Comparison of ENCODE assay signal across 25 cellular contexts in the genomic region with DNA sequence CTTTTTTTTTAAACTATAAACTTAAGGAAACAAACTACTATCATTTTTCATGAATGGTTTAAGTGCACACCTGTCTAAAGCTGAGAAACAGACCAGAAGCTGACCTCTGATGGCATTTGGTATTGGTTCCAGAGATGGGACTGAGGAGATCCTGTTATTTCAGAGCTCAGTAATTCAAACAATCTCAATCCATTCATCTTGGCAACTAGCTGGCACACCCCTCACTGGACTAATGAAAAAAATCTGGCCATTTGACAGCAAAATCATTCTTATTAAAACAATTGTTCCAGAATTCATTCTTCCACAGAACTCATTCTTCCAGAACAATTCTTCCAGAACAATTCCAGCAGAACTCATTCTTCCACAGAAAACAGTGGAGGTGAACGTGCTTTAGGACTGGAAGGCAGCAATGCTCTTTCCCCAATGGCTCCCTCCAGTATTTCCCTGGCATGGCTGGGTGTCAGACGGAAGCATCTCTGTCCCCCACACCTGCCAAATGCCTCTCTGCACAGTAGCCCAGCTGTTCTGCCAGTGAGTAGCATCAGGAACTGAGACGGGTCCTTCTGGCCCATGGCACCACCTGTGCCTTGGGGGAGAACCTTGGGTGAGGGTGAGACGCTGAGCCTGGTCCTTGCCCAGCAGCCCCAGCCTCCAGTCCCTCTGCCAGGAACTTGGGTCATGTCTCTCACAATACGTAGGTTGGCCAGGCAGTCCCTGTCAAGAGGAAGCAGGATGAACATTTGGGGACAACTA.
DNase-seq lines count a peak whose midpoint lies in the region; ATAC-seq and TF ChIP-seq lines count a peak whose summit lies in the region.
"Had no signal": no experiment of that assay in that cellular context is flagged by ENCODE, and none has a peak within 500 bp of the region (broad histone marks: within the 10 kb centered on the region; RNA-seq: fewer than 3 reads in every experiment).

No MANE protein-coding gene starts in this region.

- no TSS peak for BruUV-seq in Calu3 (replicated peaks; lab: Mats Ljungman, UMichigan)

- no peaks in the 10 kb centered on the region for H3K36me3 ChIP-seq in stomach
- H3K36me3 ChIP-seq: ovary, WERI-Rb-1 had no signal

- peak overlapping the region; percentile 65 for H3K27ac Mint-ChIP-seq in Calu3 (ENCODE audit: unreplicated experiment)
- H3K27ac Mint-ChIP-seq: activated CD4-positive, alpha-beta T cell treated with anti-CD3 and anti-CD28 coated beads, Interleukin-2, amount 10 ng/mL, durations not matched to agents 7 days and 5 days; activated T-cell treated with anti-CD3 and anti-CD28 coated beads, Interleukin-2, amount 50 U/mL, for 72 hours; GM23338; HFFc6; natural killer cell had no signal

- TF ChIP-seq EP300 in stomach (IDR thresholded peaks at IDR 0.05), result no peak

- CTCF ChIA-PET in Calu3 (lab: Charles Lee), result no interaction called here

- peak overlapping the region; percentile 41 for H3K4me3 Mint-ChIP-seq in Calu3 (ENCODE audit: low read depth, unreplicated experiment)
- H3K4me3 Mint-ChIP-seq: activated CD4-positive, alpha-beta T cell treated with anti-CD3 and anti-CD28 coated beads, Interleukin-2, amount 10 ng/mL, durations not matched to agents 7 days and 5 days; activated T-cell treated with anti-CD3 and anti-CD28 coated beads, Interleukin-2, amount 50 U/mL, for 72 hours; GM23338; HFFc6; natural killer cell had no signal

- intact Hi-C loops in Calu3 (cut with micrococcal nuclease; ENCODE audit: unreplicated experiment) (loop anchor here (2.0 to 5.0 kb wide), 2 partner anchors 43 to 144 kb away; a partner anchor contains a TSS), stomach (cut with DNase I; ENCODE audit: low total_unique reads) (no loop called here)

- H3K4me3 ChIP-seq in stomach, result no peak overlapping the region
- H3K4me3 ChIP-seq: BLaER1 treated with 17β-estradiol and CSF1 and Interleukin-3, amounts not matched to agents 10 nM and 100 nM; GM12878; GM23338; ovary; smooth muscle cell had no signal

- H3K27ac ChIP-seq in stomach, result peak overlapping the region in 3 of 5 donors; percentile 9 to 46 (median 39)
- H3K27ac ChIP-seq: BLaER1 treated with 17β-estradiol and CSF1 and Interleukin-3, amounts not matched to agents 10 nM and 100 nM; ovary; WERI-Rb-1 had no signal

- no peaks in the 10 kb centered on the region for H3K9me3 Mint-ChIP-seq in Calu3 (ENCODE audit: low read depth, unreplicated experiment)
- H3K9me3 Mint-ChIP-seq: activated CD4-positive, alpha-beta T cell treated with anti-CD3 and anti-CD28 coated beads, Interleukin-2, amount 10 ng/mL, durations not matched to agents 7 days and 5 days; activated T-cell treated with anti-CD3 and anti-CD28 coated beads, Interleukin-2, amount 50 U/mL, for 72 hours; GM23338; HFFc6; natural killer cell had no signal

- DNase-seq in Calu3, result no peak
- DNase-seq in kidney glomerular epithelial cell (lab: John Stamatoyannopoulos, UW), result peak; percentile 62
- DNase-seq in stomach, result no peak
- DNase-seq in stimulated activated CD4-positive, alpha-beta T cell treated with anti-CD3 and anti-CD28 coated beads, Interleukin-15, amount 100 ng/mL, for 24 hours, result no peak
- no peak for DNase-seq in GM19240 (ENCODE audit: insufficient read length, low spot score)
- DNase-seq: activated CD4-positive, alpha-beta T cell treated with anti-CD3 and anti-CD28 coated beads, Interleukin-2, amount 10 ng/mL, durations not matched to agents 7 days and 5 days; activated naive CD4-positive, alpha-beta T cell treated with Interleukin-2 at 50 U/mL for 16 hours; activated T-cell treated with anti-CD3 and anti-CD28 coated beads, Interleukin-2, amount 50 U/mL, for 72 hours; HFFc6; Karpas-422; left ventricle myocardium superior; natural killer cell; NCI-H1436; NCI-H2107; OCI-M1; ovary; Right ventricle myocardium superior; stimulated activated CD4-positive, alpha-beta T cell treated with anti-CD3 and anti-CD28 coated beads, Interleukin-2, amount 100 ng/mL, for 48 hours; WERI-Rb-1 had no signal

- H3K36me3 Mint-ChIP-seq in Calu3 (ENCODE audit: insufficient read depth, unreplicated experiment), result peaks cover 14% of the 10 kb centered on the region
- H3K36me3 Mint-ChIP-seq: natural killer cell had no signal

- peaks cover 37 to 91% (median 63%) of the 10 kb centered on the region in 4 donors for H3K4me1 ChIP-seq in stomach

- ATAC-seq in SK-N-SH treated with all-trans-retinoic acid at 6 μM for 48 hours (peak; percentile 76), HG03378 (IDR thresholded peaks at IDR 0.05; ENCODE audit: unreplicated experiment) (no peak)
- ATAC-seq: activated T-cell treated with anti-CD3 and anti-CD28 coated beads, Interleukin-2, amount 50 U/mL, for 72 hours; GM12878; GM23338; left ventricle myocardium superior; natural killer cell had no signal

- TF ChIP-seq CTCF in Calu3 (IDR thresholded peaks at IDR 0.05; ENCODE audit: unreplicated experiment) (no peak), stomach (IDR thresholded peaks at IDR 0.05) (no peak)

- H3K9me3 ChIP-seq in stomach, result no peaks in the 10 kb centered on the region
- H3K9me3 ChIP-seq: BLaER1 treated with 17β-estradiol and CSF1 and Interleukin-3, amounts not matched to agents 10 nM and 100 nM; ovary had no signal

- no peak for TF ChIP-seq POLR2A in stomach (IDR thresholded peaks at IDR 0.05)

- H3K27me3 ChIP-seq in stomach, result no peaks in the 10 kb centered on the region
- H3K27me3 ChIP-seq: BLaER1 treated with 17β-estradiol and CSF1 and Interleukin-3, amounts not matched to agents 10 nM and 100 nM; ovary had no signal

- H3K4me1 Mint-ChIP-seq in Calu3 (ENCODE audit: low read depth, unreplicated experiment), result peaks cover 90% of the 10 kb centered on the region
- H3K4me1 Mint-ChIP-seq: natural killer cell had no signal

- H3K27me3 Mint-ChIP-seq in Calu3 (ENCODE audit: unreplicated experiment), result no peaks in the 10 kb centered on the region

- WGBS in stomach, 5 donors, result 58 to 87% (median 77%) methylated on average over 5 of the region's 5 CpGs

TF ChIP-seq in SK-N-SH treated with all-trans-retinoic acid at 6 μM for 48 hours, 23 proteins besides CTCF, POLR2A, EP300 and RAD21:
- TF ChIP-seq, protein P1, sequence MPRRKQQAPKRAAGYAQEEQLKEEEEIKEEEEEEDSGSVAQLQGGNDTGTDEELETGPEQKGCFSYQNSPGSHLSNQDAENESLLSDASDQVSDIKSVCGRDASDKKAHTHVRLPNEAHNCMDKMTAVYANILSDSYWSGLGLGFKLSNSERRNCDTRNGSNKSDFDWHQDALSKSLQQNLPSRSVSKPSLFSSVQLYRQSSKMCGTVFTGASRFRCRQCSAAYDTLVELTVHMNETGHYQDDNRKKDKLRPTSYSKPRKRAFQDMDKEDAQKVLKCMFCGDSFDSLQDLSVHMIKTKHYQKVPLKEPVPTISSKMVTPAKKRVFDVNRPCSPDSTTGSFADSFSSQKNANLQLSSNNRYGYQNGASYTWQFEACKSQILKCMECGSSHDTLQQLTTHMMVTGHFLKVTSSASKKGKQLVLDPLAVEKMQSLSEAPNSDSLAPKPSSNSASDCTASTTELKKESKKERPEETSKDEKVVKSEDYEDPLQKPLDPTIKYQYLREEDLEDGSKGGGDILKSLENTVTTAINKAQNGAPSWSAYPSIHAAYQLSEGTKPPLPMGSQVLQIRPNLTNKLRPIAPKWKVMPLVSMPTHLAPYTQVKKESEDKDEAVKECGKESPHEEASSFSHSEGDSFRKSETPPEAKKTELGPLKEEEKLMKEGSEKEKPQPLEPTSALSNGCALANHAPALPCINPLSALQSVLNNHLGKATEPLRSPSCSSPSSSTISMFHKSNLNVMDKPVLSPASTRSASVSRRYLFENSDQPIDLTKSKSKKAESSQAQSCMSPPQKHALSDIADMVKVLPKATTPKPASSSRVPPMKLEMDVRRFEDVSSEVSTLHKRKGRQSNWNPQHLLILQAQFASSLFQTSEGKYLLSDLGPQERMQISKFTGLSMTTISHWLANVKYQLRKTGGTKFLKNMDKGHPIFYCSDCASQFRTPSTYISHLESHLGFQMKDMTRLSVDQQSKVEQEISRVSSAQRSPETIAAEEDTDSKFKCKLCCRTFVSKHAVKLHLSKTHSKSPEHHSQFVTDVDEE (CRISPR knock-in tag; IDR thresholded peaks at IDR 0.05), result no peak
- TF ChIP-seq BACH2 (CRISPR knock-in tag; IDR thresholded peaks at IDR 0.05; ENCODE audit: borderline replicate concordance) (no peak), TCF4 (CRISPR knock-in tag; IDR thresholded peaks at IDR 0.05; ENCODE audit: borderline replicate concordance) (no peak), ZC3H10 (CRISPR knock-in tag; IDR thresholded peaks at IDR 0.05) (no peak), ARNTL (CRISPR knock-in tag; IDR thresholded peaks at IDR 0.05; ENCODE audit: borderline replicate concordance, low read depth) (no peak), ZNF565 (CRISPR knock-in tag; conservative IDR thresholded peaks at IDR 0.05; ENCODE audit: low read depth) (no peak), ISL1 (CRISPR knock-in tag; IDR thresholded peaks at IDR 0.05) (peak; percentile 68)
- TF ChIP-seq, protein P2, sequence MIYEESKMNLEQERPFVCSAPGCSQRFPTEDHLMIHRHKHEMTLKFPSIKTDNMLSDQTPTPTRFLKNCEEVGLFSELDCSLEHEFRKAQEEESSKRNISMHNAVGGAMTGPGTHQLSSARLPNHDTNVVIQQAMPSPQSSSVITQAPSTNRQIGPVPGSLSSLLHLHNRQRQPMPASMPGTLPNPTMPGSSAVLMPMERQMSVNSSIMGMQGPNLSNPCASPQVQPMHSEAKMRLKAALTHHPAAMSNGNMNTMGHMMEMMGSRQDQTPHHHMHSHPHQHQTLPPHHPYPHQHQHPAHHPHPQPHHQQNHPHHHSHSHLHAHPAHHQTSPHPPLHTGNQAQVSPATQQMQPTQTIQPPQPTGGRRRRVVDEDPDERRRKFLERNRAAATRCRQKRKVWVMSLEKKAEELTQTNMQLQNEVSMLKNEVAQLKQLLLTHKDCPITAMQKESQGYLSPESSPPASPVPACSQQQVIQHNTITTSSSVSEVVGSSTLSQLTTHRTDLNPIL (CRISPR knock-in tag; IDR thresholded peaks at IDR 0.05; ENCODE audit: low read depth), result peak; percentile 19; the same call in 1 of the 2 replicates
- TF ChIP-seq, protein P3, sequence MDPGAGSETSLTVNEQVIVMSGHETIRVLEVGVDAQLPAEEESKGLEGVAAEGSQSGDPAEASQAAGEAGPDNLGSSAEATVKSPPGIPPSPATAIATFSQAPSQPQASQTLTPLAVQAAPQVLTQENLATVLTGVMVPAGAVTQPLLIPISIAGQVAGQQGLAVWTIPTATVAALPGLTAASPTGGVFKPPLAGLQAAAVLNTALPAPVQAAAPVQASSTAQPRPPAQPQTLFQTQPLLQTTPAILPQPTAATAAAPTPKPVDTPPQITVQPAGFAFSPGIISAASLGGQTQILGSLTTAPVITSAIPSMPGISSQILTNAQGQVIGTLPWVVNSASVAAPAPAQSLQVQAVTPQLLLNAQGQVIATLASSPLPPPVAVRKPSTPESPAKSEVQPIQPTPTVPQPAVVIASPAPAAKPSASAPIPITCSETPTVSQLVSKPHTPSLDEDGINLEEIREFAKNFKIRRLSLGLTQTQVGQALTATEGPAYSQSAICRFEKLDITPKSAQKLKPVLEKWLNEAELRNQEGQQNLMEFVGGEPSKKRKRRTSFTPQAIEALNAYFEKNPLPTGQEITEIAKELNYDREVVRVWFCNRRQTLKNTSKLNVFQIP (CRISPR knock-in tag; IDR thresholded peaks at IDR 0.05; ENCODE audit: borderline replicate concordance, low read depth), result no peak
